25 cellular contexts compared by ENCODE assay signal in genomic region chr20:62951143-62951895, GRCh38. TPM values are rescaled to one million over a fixed set of nuclear protein-coding genes. Genes with fewer than 3 reads are reported as not detected.
DNase-seq lines count a peak whose midpoint lies in the region; ATAC-seq and TF ChIP-seq lines count a peak whose summit lies in the region.
"Had no signal": no experiment of that assay in that cellular context is flagged by ENCODE, and none has a peak within 500 bp of the region (broad histone marks: within the 10 kb centered on the region; RNA-seq: fewer than 3 reads in every experiment).

No MANE protein-coding gene starts in this region.

- H3K4me3 ChIP-seq in right atrium auricular region (no peak overlapping the region), Loucy (ENCODE audit: low read length, poor library complexity, severe bottlenecking) (peak overlapping the region; percentile 80), esophagus muscularis mucosa (no peak overlapping the region), upper lobe of right lung (no peak overlapping the region)
- H3K4me3 ChIP-seq: MG63, prostate gland, SJCRH30, uterus had no signal

- H3K27me3 Mint-ChIP-seq in stimulated activated memory B cell treated with anti-CD40 and anti-IgM and Interleukin-4, amounts not matched to agents 10 μg/mL and 1 μg/mL and 100 μg/mL, for 72 hours, result no peaks in the 10 kb centered on the region
- H3K27me3 Mint-ChIP-seq: activated CD4-positive, alpha-beta T cell treated with anti-CD3 and anti-CD28 coated beads for 36 hours; central memory CD8-positive, alpha-beta T cell; stimulated activated naive CD8-positive, alpha-beta T cell treated with anti-CD3 and anti-CD28 coated beads, Interleukin-15, amount 100 ng/mL, for 72 hours had no signal

- TF ChIP-seq EP300 in esophagus muscularis mucosa (IDR thresholded peaks at IDR 0.05), result no peak

- TF ChIP-seq CTCF in right atrium auricular region (IDR thresholded peaks at IDR 0.05) (no peak), Loucy (conservative IDR thresholded peaks at IDR 0.05; ENCODE audit: low read length) (no peak), esophagus muscularis mucosa (IDR thresholded peaks at IDR 0.05) (no peak), upper lobe of right lung (IDR thresholded peaks at IDR 0.05) (no peak)

- H3F3A ChIP-seq in Loucy (ENCODE audit: low read depth), result peaks cover 14% of the 10 kb centered on the region

- H2AFZ ChIP-seq in Loucy (ENCODE audit: low read length), result no peak overlapping the region
- H2AFZ ChIP-seq: GM23338 had no signal

- peaks cover 56% of the 10 kb centered on the region for H3K79me2 ChIP-seq in Loucy (ENCODE audit: insufficient read depth, low read length)

- intact Hi-C loops in Right ventricle myocardium inferior (cut with DNase I) (no loop called here), esophagus muscularis mucosa (cut with DNase I) (loop anchor here (10.0 kb wide), 1 partner anchor 263 kb away; the partner anchor contains the start of gene YTHDF1), upper lobe of right lung (cut with DNase I) (no loop called here)

- DNase-seq in Right ventricle myocardium inferior (ENCODE audit: missing footprints) (peak; percentile 65), right atrium auricular region (ENCODE audit: low spot score) (no peak), esophagus muscularis mucosa (ENCODE audit: extremely low spot score) (no peak), upper lobe of right lung (no peak), NCI-H345 treated with DMSO at 0.1 percent for 48 hours (lab: John Stamatoyannopoulos, UW; ENCODE audit: unreplicated experiment) (no peak), HuH-7.5 (ENCODE audit: low spot score) (no peak)
- DNase-seq: ACHN; activated CD4-positive, alpha-beta T cell treated with anti-CD3 and anti-CD28 coated beads for 36 hours; activated T-cell treated with anti-CD3 and anti-CD28 coated beads, Interleukin-2, amount 50 U/mL, for 72 hours; amniotic stem cell; COR-L47; left lung; MG63; NCI-H1694 treated with DMSO at 0.1 percent for 48 hours; NCI-H446 treated with DMSO at 0.1 percent for 48 hours; SJCRH30; stimulated activated naive CD8-positive, alpha-beta T cell treated with anti-CD3 and anti-CD28 coated beads, Interleukin-15, amount 100 ng/mL, for 72 hours; T1000; uterus had no signal

- H3K36me3 ChIP-seq in right atrium auricular region, result peaks cover 31% of the 10 kb centered on the region
- peaks cover 40% of the 10 kb centered on the region; the same call in 1 of the 2 replicates for H3K36me3 ChIP-seq in Loucy (ENCODE audit: insufficient read depth, low read length)
- H3K36me3 ChIP-seq in esophagus muscularis mucosa, result peaks cover 9 to 46% (median 33%) of the 10 kb centered on the region in 4 donors
- H3K36me3 ChIP-seq in upper lobe of right lung, result peaks cover 24% of the 10 kb centered on the region
- H3K36me3 ChIP-seq: prostate gland, uterus had no signal

- H3K9me2 ChIP-seq in Loucy (replicated peaks; ENCODE audit: low read depth, low read length), result no peaks in the 10 kb centered on the region

- no peak for ATAC-seq in Right ventricle myocardium inferior
- ATAC-seq in stimulated activated memory B cell treated with anti-CD40 and anti-IgM and Interleukin-4, amounts not matched to agents 10 μg/mL and 1 μg/mL and 100 μg/mL, for 72 hours, result no peak
- ATAC-seq in upper lobe of right lung, result no peak
- ATAC-seq: activated CD4-positive, alpha-beta T cell treated with anti-CD3 and anti-CD28 coated beads for 36 hours; activated T-cell treated with anti-CD3 and anti-CD28 coated beads, Interleukin-2, amount 50 U/mL, for 72 hours; left lung; stimulated activated naive CD8-positive, alpha-beta T cell treated with anti-CD3 and anti-CD28 coated beads, Interleukin-15, amount 100 ng/mL, for 72 hours had no signal

- H3K4me1 ChIP-seq in right atrium auricular region (peaks cover 0 to 55% of the 10 kb centered on the region in 2 donors), Loucy (ENCODE audit: insufficient read depth, low read length, poor library complexity, severe bottlenecking) (peaks cover 42% of the 10 kb centered on the region), esophagus muscularis mucosa (peaks cover 31 to 32% (median 31%) of the 10 kb centered on the region in 4 donors), upper lobe of right lung (peaks cover 30% of the 10 kb centered on the region)

- H3K9me3 Mint-ChIP-seq in stimulated activated memory B cell treated with anti-CD40 and anti-IgM and Interleukin-4, amounts not matched to agents 10 μg/mL and 1 μg/mL and 100 μg/mL, for 72 hours, result peaks cover 4% of the 10 kb centered on the region
- H3K9me3 Mint-ChIP-seq: activated T-cell treated with anti-CD3 and anti-CD28 coated beads, Interleukin-2, amount 50 U/mL, for 72 hours; central memory CD8-positive, alpha-beta T cell; GM23338 had no signal

- H3K27ac Mint-ChIP-seq in stimulated activated memory B cell treated with anti-CD40 and anti-IgM and Interleukin-4, amounts not matched to agents 10 μg/mL and 1 μg/mL and 100 μg/mL, for 72 hours, result no peak overlapping the region
- H3K27ac Mint-ChIP-seq: GM23338 had no signal

- H3K36me3 Mint-ChIP-seq in stimulated activated memory B cell treated with anti-CD40 and anti-IgM and Interleukin-4, amounts not matched to agents 10 μg/mL and 1 μg/mL and 100 μg/mL, for 72 hours, result peaks cover 43% of the 10 kb centered on the region

- H3K9ac ChIP-seq in Loucy (ENCODE audit: low read depth, low read length, poor library complexity, severe bottlenecking), result peak overlapping the region; percentile 70

- H3K4me3 Mint-ChIP-seq in stimulated activated memory B cell treated with anti-CD40 and anti-IgM and Interleukin-4, amounts not matched to agents 10 μg/mL and 1 μg/mL and 100 μg/mL, for 72 hours, result peak overlapping the region; percentile 72

- peaks cover 7% of the 10 kb centered on the region for H4K20me1 ChIP-seq in Loucy (ENCODE audit: insufficient read depth, low read length, poor library complexity, severe bottlenecking)

- H3K27ac ChIP-seq in right atrium auricular region, result no peak overlapping the region
- peak overlapping the region; percentile 90 to 96 (median 94) for H3K27ac ChIP-seq in esophagus muscularis mucosa (replicated peaks in 1 of 4)
- H3K27ac ChIP-seq in upper lobe of right lung, result no peak overlapping the region
- H3K27ac ChIP-seq: prostate gland, SJCRH30 had no signal

- peaks cover 30% of the 10 kb centered on the region for H3K4me1 Mint-ChIP-seq in stimulated activated memory B cell treated with anti-CD40 and anti-IgM and Interleukin-4, amounts not matched to agents 10 μg/mL and 1 μg/mL and 100 μg/mL, for 72 hours

- no peak for TF ChIP-seq POLR2A in esophagus muscularis mucosa (IDR thresholded peaks at IDR 0.05; ENCODE audit: low read depth)

- H3K27me3 ChIP-seq in right atrium auricular region, result no peaks in the 10 kb centered on the region
- no peaks in the 10 kb centered on the region for H3K27me3 ChIP-seq in Loucy (ENCODE audit: insufficient read depth, low read length, poor library complexity, severe bottlenecking)
- no peaks in the 10 kb centered on the region for H3K27me3 ChIP-seq in esophagus muscularis mucosa
- H3K27me3 ChIP-seq in upper lobe of right lung, result no peaks in the 10 kb centered on the region
- H3K27me3 ChIP-seq: left lung, MG63, SJCRH30, uterus had no signal

- 91% methylated on average over 11 of the region's 11 CpGs for WGBS in esophagus muscularis mucosa

- peak overlapping the region; percentile 96 for H3K4me2 ChIP-seq in Loucy (ENCODE audit: low read depth, low read length, poor library complexity, severe bottlenecking)

- H3K9me3 ChIP-seq in right atrium auricular region (no peaks in the 10 kb centered on the region), Loucy (ENCODE audit: insufficient read depth, low read depth, low read length) (no peaks in the 10 kb centered on the region), esophagus muscularis mucosa (no peaks in the 10 kb centered on the region), upper lobe of right lung (no peaks in the 10 kb centered on the region)
- H3K9me3 ChIP-seq: left lung, MG63, prostate gland, SJCRH30, uterus had no signal

RNA-seq across cellular contexts. Expression of gene SLC17A9, which starts 1.2 kb away (rescaled TPM):
- 0.41 TPM for total RNA-seq in Right ventricle myocardium inferior
- total RNA-seq in right atrium auricular region, result 1 to 10 TPM; 1.3 to 1.8 TPM
- 1 to 10 TPM; 2.2 to 5.2 (median 2.7) TPM for total RNA-seq in esophagus muscularis mucosa
- 15.2 TPM for total RNA-seq in upper lobe of right lung
- total RNA-seq: HT1080 had no signal

RNA-seq across cellular contexts. Expression of gene GID8, which starts 13.4 kb away (rescaled TPM):
- 16.1 TPM for total RNA-seq in Right ventricle myocardium inferior
- total RNA-seq in right atrium auricular region, result 10 to 100 TPM; 16.8 to 18.7 TPM
- 10 to 100 TPM; 22.4 to 30.1 (median 25.6) TPM for total RNA-seq in esophagus muscularis mucosa
- total RNA-seq in upper lobe of right lung, result 27.4 TPM

RNA-seq across cellular contexts. Expression of gene DIDO1, which starts 25.0 kb away (rescaled TPM):
- 33.5 TPM for total RNA-seq in Right ventricle myocardium inferior
- 10 to 100 TPM; 34.7 to 37.5 TPM for total RNA-seq in right atrium auricular region
- total RNA-seq in esophagus muscularis mucosa, result 10 to 100 TPM; 48.9 to 61.6 (median 55.7) TPM
- total RNA-seq in upper lobe of right lung, result 55.5 TPM

RNA-seq across cellular contexts. Expression of gene BHLHE23, which starts 55.4 kb away (rescaled TPM):
- total RNA-seq in Right ventricle myocardium inferior, result not detected
- total RNA-seq in right atrium auricular region, result not detected
- total RNA-seq in esophagus muscularis mucosa, result not detected
- total RNA-seq in upper lobe of right lung, result not detected
- total RNA-seq: activated CD4-positive, alpha-beta T cell treated with anti-CD3 and anti-CD28 coated beads for 36 hours; activated T-cell treated with anti-CD3 and anti-CD28 coated beads, Interleukin-2, amount 50 U/mL, for 72 hours; HT1080; left lung; SJCRH30; uterus had no signal

Comparison
In these comparisons a context has a peak if more than half of its experiments do, and no peak if none do; other contexts are left out.
1. H3K27ac ChIP-seq: peak in esophagus muscularis mucosa (4 of 4); none in right atrium auricular region (0 of 2) and upper lobe of right lung (single experiment).